25 cellular contexts compared by ENCODE assay signal in genomic region chr4:98905297-98905696, GRCh38. TPM values are rescaled to one million over a fixed set of nuclear protein-coding genes. Genes with fewer than 3 reads are reported as not detected.
A peak's percentile ranks its signal among the peaks of the same experiment; 100 is the strongest.
DNase-seq lines count a peak whose midpoint lies in the region; ATAC-seq and TF ChIP-seq lines count a peak whose summit lies in the region.
"Had no signal": no experiment of that assay in that cellular context is flagged by ENCODE, and none has a peak within 500 bp of the region (broad histone marks: within the 10 kb centered on the region; RNA-seq: fewer than 3 reads in every experiment).

No MANE protein-coding gene starts in this region.

- POLR2A ChIA-PET in CD4-positive, alpha-beta memory T cell (lab: Charles Lee; ENCODE audit: partially characterized antibody) = no interaction called here
- POLR2A ChIA-PET in WTC11 (lab: Charles Lee) = interaction anchor here (0.6 kb wide), 1 partner anchor 22 kb away, joined by 3 read pairs; no protein-coding TSS in a partner anchor
- POLR2A ChIA-PET in naive thymus-derived CD4-positive, alpha-beta T cell (lab: Charles Lee) = no interaction called here

- H3K4me1 Mint-ChIP-seq in activated CD4-positive, alpha-beta T cell treated with anti-CD3 and anti-CD28 coated beads, Interleukin-2, amount 10 ng/mL, durations not matched to agents 24 days and 14 days = peaks cover 33% of the 10 kb centered on the region
- peaks cover 49 to 81% (median 64%) of the 10 kb centered on the region in 4 donors for H3K4me1 Mint-ChIP-seq in CD4-positive, alpha-beta memory T cell
- H3K4me1 Mint-ChIP-seq in WTC11 = peaks cover 54% of the 10 kb centered on the region
- H3K4me1 Mint-ChIP-seq in naive thymus-derived CD4-positive, alpha-beta T cell = peaks cover 30 to 89% (median 78%) of the 10 kb centered on the region in 7 donors

- peaks cover 7% of the 10 kb centered on the region for H3K36me3 ChIP-seq in CD4-positive, alpha-beta memory T cell (ENCODE audit: insufficient read depth, low read length)
- peaks cover 0 to 6% (median 0%) of the 10 kb centered on the region in 3 experiments for H3K36me3 ChIP-seq in naive thymus-derived CD4-positive, alpha-beta T cell (ENCODE audit: control insufficient read depth in 2 of 3, insufficient read depth in 3 of 3, low read length in 3 of 3)

- peak overlapping the region; percentile 26 for H3K27ac Mint-ChIP-seq in activated CD4-positive, alpha-beta T cell treated with anti-CD3 and anti-CD28 coated beads, Interleukin-2, amount 10 ng/mL, durations not matched to agents 24 days and 14 days
- peak overlapping the region in 4 of 7 donors; percentile 16 to 74 (median 35) for H3K27ac Mint-ChIP-seq in CD4-positive, alpha-beta memory T cell
- peak overlapping the region; percentile 70 for H3K27ac Mint-ChIP-seq in WTC11
- H3K27ac Mint-ChIP-seq in naive thymus-derived CD4-positive, alpha-beta T cell = peak overlapping the region in 5 of 9 donors; percentile 17 to 53 (median 34)
- H3K27ac Mint-ChIP-seq: T-helper 2 cell treated with Interferon-gamma antibody and Interleukin-4, amounts not matched to agents 5 μg/mL and 100 μg/mL, for 36 hours; type B pancreatic cell had no signal

- H3K4me3 ChIP-seq in CD4-positive, alpha-beta memory T cell (ENCODE audit: low read length in 2 of 2) = no peak overlapping the region
- H3K4me3 ChIP-seq in naive thymus-derived CD4-positive, alpha-beta T cell (ENCODE audit: low read length) = no peak overlapping the region

- H3K4me3 Mint-ChIP-seq in activated CD4-positive, alpha-beta T cell treated with anti-CD3 and anti-CD28 coated beads, Interleukin-2, amount 10 ng/mL, durations not matched to agents 24 days and 14 days = no peak overlapping the region
- peak overlapping the region in 2 of 8 donors; percentile 4 to 13 for H3K4me3 Mint-ChIP-seq in CD4-positive, alpha-beta memory T cell
- H3K4me3 Mint-ChIP-seq in WTC11 = no peak overlapping the region
- H3K4me3 Mint-ChIP-seq in naive thymus-derived CD4-positive, alpha-beta T cell = peak overlapping the region in 1 of 10 donors; percentile 55
- H3K4me3 Mint-ChIP-seq: CD14-positive monocyte; mesothelial cell of epicardium; T-helper 2 cell treated with Interferon-gamma antibody and Interleukin-4, amounts not matched to agents 5 μg/mL and 100 μg/mL, for 36 hours; type B pancreatic cell had no signal

- CTCF ChIA-PET in CD4-positive, alpha-beta memory T cell (lab: Charles Lee; ENCODE audit: partially characterized antibody) = interaction anchor here (0.9 to 1.1 kb wide), 3 partner anchors 23 to 438 kb away, joined by 3 to 4 read pairs (median 3); no protein-coding TSS in a partner anchor
- CTCF ChIA-PET in WTC11 (lab: Charles Lee) = no interaction called here
- CTCF ChIA-PET in naive thymus-derived CD4-positive, alpha-beta T cell (lab: Charles Lee) = no interaction called here

- ATAC-seq in WTC11 (no peak; the same call in 1 of the 2 replicates), GM21786 (IDR thresholded peaks at IDR 0.05; ENCODE audit: unreplicated experiment) (no peak)
- no peak for ATAC-seq in naive thymus-derived CD4-positive, alpha-beta T cell
- ATAC-seq: PC-3 had no signal

- H3K4me1 ChIP-seq in CD4-positive, alpha-beta memory T cell (ENCODE audit: insufficient read depth, low read length) = peaks cover 54% of the 10 kb centered on the region
- peaks cover 17% of the 10 kb centered on the region in 2 donors for H3K4me1 ChIP-seq in naive thymus-derived CD4-positive, alpha-beta T cell (ENCODE audit: control insufficient read depth in 2 of 2, insufficient read depth in 2 of 2, low read length in 2 of 2)

- H3K9me3 ChIP-seq in CD4-positive, alpha-beta memory T cell (ENCODE audit: control insufficient read depth in 1 of 2, low read length in 2 of 2) = no peaks in the 10 kb centered on the region
- H3K9me3 ChIP-seq in naive thymus-derived CD4-positive, alpha-beta T cell (ENCODE audit: control insufficient read depth in 2 of 3, low read length in 3 of 3) = no peaks in the 10 kb centered on the region
- H3K9me3 ChIP-seq: SK-N-SH had no signal

- H3K27ac ChIP-seq in CD4-positive, alpha-beta memory T cell (ENCODE audit: low read depth, low read length) = no peak overlapping the region
- H3K27ac ChIP-seq in naive thymus-derived CD4-positive, alpha-beta T cell (ENCODE audit: low read depth, low read length) = no peak overlapping the region

- TF ChIP-seq CTCF in WTC11 (IDR thresholded peaks at IDR 0.05) = no peak

- intact Hi-C loops in activated CD4-positive, alpha-beta T cell treated with anti-CD3 and anti-CD28 coated beads, Interleukin-2, amount 10 ng/mL, durations not matched to agents 24 days and 14 days (cut with micrococcal nuclease) = no loop called here
- intact Hi-C loops in CD4-positive, alpha-beta memory T cell (cut with micrococcal nuclease) = no loop called here
- intact Hi-C loops in naive thymus-derived CD4-positive, alpha-beta T cell (cut with micrococcal nuclease) = loop anchor here in 1 of 2 donors (2.0 kb wide), 1 partner anchor 14 kb away; no protein-coding TSS in a partner anchor

- DNase-seq in activated CD4-positive, alpha-beta T cell treated with anti-CD3 and anti-CD28 coated beads, Interleukin-2, amount 10 ng/mL, durations not matched to agents 24 days and 14 days = no peak
- DNase-seq in activated CD4-positive, alpha-beta T cell treated with anti-CD3 and anti-CD28 coated beads, Interleukin-2, amount 50 U/mL, for 1 hour = no peak
- no peak for DNase-seq in CD4-positive, alpha-beta memory T cell
- DNase-seq in WTC11 (ENCODE audit: low spot score) (no peak), NCI-H510A (lab: John Stamatoyannopoulos, UW) (no peak), germinal center (ENCODE audit: low spot score) (no peak)
- no peak for DNase-seq in naive thymus-derived CD4-positive, alpha-beta T cell
- DNase-seq: 8988T; activated naive CD4-positive, alpha-beta T cell treated with Interleukin-2 at 50 U/mL for 16 hours; amniotic stem cell; foreskin melanocyte; Karpas-422; NCI-H1930; NCI-H2171 treated with DMSO at 0.1 percent for 48 hours; NCI-H524 treated with DMSO at 0.1 percent for 48 hours; NK-92 treated with Interleukin-12 subunit alpha and Interleukin-12 subunit beta, amount 100 ng/mL, for 24 hours; occipital lobe; PC-3; SK-N-SH; stimulated activated CD4-positive, alpha-beta T cell treated with anti-CD3 and anti-CD28 coated beads, Interleukin-4, amount 100 ng/mL, for 24 hours had no signal

- peaks cover 4% of the 10 kb centered on the region for H3K9me3 Mint-ChIP-seq in activated CD4-positive, alpha-beta T cell treated with anti-CD3 and anti-CD28 coated beads, Interleukin-2, amount 10 ng/mL, durations not matched to agents 24 days and 14 days
- no peaks in the 10 kb centered on the region for H3K9me3 Mint-ChIP-seq in CD4-positive, alpha-beta memory T cell
- no peaks in the 10 kb centered on the region for H3K9me3 Mint-ChIP-seq in WTC11
- peaks cover 0 to 5% (median 0%) of the 10 kb centered on the region in 11 donors for H3K9me3 Mint-ChIP-seq in naive thymus-derived CD4-positive, alpha-beta T cell
- H3K9me3 Mint-ChIP-seq: CD14-positive monocyte; T-helper 2 cell treated with Interferon-gamma antibody and Interleukin-4, amounts not matched to agents 5 μg/mL and 100 μg/mL, for 36 hours; type B pancreatic cell had no signal

- no peaks in the 10 kb centered on the region for H3K27me3 Mint-ChIP-seq in activated CD4-positive, alpha-beta T cell treated with anti-CD3 and anti-CD28 coated beads, Interleukin-2, amount 10 ng/mL, durations not matched to agents 24 days and 14 days
- no peaks in the 10 kb centered on the region for H3K27me3 Mint-ChIP-seq in CD4-positive, alpha-beta memory T cell
- H3K27me3 Mint-ChIP-seq in WTC11 (ENCODE audit: low read depth) = no peaks in the 10 kb centered on the region
- no peaks in the 10 kb centered on the region for H3K27me3 Mint-ChIP-seq in naive thymus-derived CD4-positive, alpha-beta T cell
- H3K27me3 Mint-ChIP-seq: type B pancreatic cell had no signal

- H3K27me3 ChIP-seq in CD4-positive, alpha-beta memory T cell (ENCODE audit: insufficient read depth, low read length) = no peaks in the 10 kb centered on the region
- no peaks in the 10 kb centered on the region for H3K27me3 ChIP-seq in naive thymus-derived CD4-positive, alpha-beta T cell (ENCODE audit: control insufficient read depth in 2 of 2, insufficient read depth in 2 of 2, low read length in 2 of 2)

- peaks cover 47% of the 10 kb centered on the region for H3K36me3 Mint-ChIP-seq in activated CD4-positive, alpha-beta T cell treated with anti-CD3 and anti-CD28 coated beads, Interleukin-2, amount 10 ng/mL, durations not matched to agents 24 days and 14 days (ENCODE audit: low read depth)
- H3K36me3 Mint-ChIP-seq in CD4-positive, alpha-beta memory T cell = peaks cover 23% of the 10 kb centered on the region in 2 donors
- peaks cover 14% of the 10 kb centered on the region for H3K36me3 Mint-ChIP-seq in WTC11
- peaks cover 6 to 35% (median 31%) of the 10 kb centered on the region in 5 donors for H3K36me3 Mint-ChIP-seq in naive thymus-derived CD4-positive, alpha-beta T cell

TF ChIP-seq in WTC11, 78 proteins besides CTCF, POLR2A, EP300 and RAD21:
- no peak for TF ChIP-seq GRHL2 (CRISPR knock-in tag; IDR thresholded peaks at IDR 0.05; ENCODE audit: insufficient replicate concordance, severe bottlenecking)

RNA-seq across cellular contexts. Expression of gene EIF4E, which starts 23.6 kb away (rescaled TPM):
- total RNA-seq in activated CD4-positive, alpha-beta T cell treated with anti-CD3 and anti-CD28 coated beads, Interleukin-2, amount 10 ng/mL, durations not matched to agents 24 days and 14 days = 151 and 156 TPM in 2 replicates
- total RNA-seq in CD4-positive, alpha-beta memory T cell = 10 to 100 TPM; 58.2 to 62.5 TPM
- 10 to 100 TPM; 71.0 to 93.3 TPM for polyA plus RNA-seq in CD4-positive, alpha-beta memory T cell
- 146 to 174 TPM (median 155 TPM) in 3 replicates for total RNA-seq in WTC11 (2021)
- total RNA-seq in naive thymus-derived CD4-positive, alpha-beta T cell = 10 to 100 TPM; 53.6 to 96.1 (median 63.0) TPM
- 10 to 100 TPM; 53.0 to 72.1 TPM for polyA plus RNA-seq in naive thymus-derived CD4-positive, alpha-beta T cell
